ENCODE assay signal across 10 cellular contexts in the genomic region with DNA sequence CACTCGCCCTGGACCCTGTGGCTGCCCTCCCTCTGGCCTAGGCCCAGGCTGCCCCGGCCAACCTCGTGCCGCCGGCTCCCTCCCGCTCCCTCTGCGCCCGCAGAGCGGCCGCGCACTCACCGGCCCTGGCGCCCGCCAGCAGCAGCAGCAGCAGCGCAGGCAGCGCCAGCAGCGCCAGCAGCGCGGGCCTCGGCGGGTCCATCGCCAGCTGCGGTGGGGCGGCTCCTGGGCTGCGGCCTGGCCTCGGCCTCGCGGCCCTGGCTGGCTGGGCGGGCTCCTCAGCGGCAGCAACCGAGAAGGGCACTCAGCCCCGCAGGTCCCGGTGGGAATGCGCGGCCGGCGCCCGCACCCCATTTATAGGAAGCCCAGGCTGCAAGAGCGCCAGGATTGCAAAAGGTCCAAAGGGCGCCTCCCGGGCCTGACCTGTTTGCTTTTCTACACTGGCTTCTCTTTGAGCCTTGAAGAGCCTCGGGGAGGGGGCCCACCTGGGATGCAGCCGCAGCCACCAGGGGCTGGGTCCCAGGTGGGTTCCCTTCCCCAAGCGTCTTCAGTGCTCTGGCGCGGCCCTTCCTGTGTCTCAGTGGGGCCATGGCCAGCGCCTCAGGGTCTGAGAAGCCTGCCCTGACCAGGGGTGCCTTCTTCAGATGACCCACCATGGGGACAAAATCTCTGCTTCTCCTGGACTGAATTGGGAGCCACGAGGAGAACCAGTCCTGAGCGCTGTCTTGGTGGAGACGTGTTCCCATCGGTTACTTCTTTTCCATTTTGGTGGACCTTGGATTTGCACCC. TPM values are rescaled to one million over a fixed set of nuclear protein-coding genes. Genes with fewer than 3 reads are reported as not detected.
DNase-seq lines count a peak whose midpoint lies in the region; TF ChIP-seq lines count a peak whose summit lies in the region.
"Had no signal": no experiment of that assay in that cellular context is flagged by ENCODE, and none has a peak within 500 bp of the region (broad histone marks: within the 10 kb centered on the region; RNA-seq: fewer than 3 reads in every experiment).

APOB (minus strand) TSS at position 330 of the 789 bp plus-strand sequence; CDS start at position 202, 128 bp downstream.

- no peaks in the 10 kb centered on the region for H3K9me3 ChIP-seq in NT2/D1 (ENCODE audit: insufficient read depth, low read length)
- H3K9me3 ChIP-seq in right atrium auricular region, result no peaks in the 10 kb centered on the region
- no peaks in the 10 kb centered on the region for H3K9me3 ChIP-seq in trophoblast cell (ENCODE audit: insufficient read depth, low read depth, low read length)

- no peak within 1 kb of the TSS for H2BK120ac ChIP-seq in trophoblast cell (ENCODE audit: insufficient read depth, low read length, poor library complexity)

- peaks cover 12% of the 10 kb centered on the region for H3K27me3 ChIP-seq in NT2/D1 (ENCODE audit: insufficient read depth, insufficient read length)
- H3K27me3 ChIP-seq in right atrium auricular region, result no peaks in the 10 kb centered on the region
- H3K27me3 ChIP-seq in trophoblast cell (ENCODE audit: insufficient read depth, low read length), result peaks cover 7% of the 10 kb centered on the region

- H3K4ac ChIP-seq in trophoblast cell (ENCODE audit: low read depth, low read length), result no peak within 1 kb of the TSS

- H3K4me2 ChIP-seq in trophoblast cell (ENCODE audit: low read length), result peak within 1 kb of the TSS; percentile 53

- peak within 1 kb of the TSS; percentile 57 for H3K4me3 ChIP-seq in NT2/D1 (ENCODE audit: insufficient read length, low read depth)
- H3K4me3 ChIP-seq in right atrium auricular region, result peak within 1 kb of the TSS; percentile 3 to 24
- H3K4me3 ChIP-seq in trophoblast cell (ENCODE audit: low read depth, low read length), result peak within 1 kb of the TSS; percentile 39

- DNase-seq in Daoy (ENCODE audit: low read depth) (peak; percentile 39), NT2/D1 (ENCODE audit: low read depth, low spot score) (no peak), right atrium auricular region (ENCODE audit: low spot score) (no peak), trophoblast cell (peak; percentile 31 to 57), NCI-H1092 treated with DMSO at 0.1 percent for 48 hours (lab: John Stamatoyannopoulos, UW) (no peak), NCI-H446 (lab: John Stamatoyannopoulos, UW) (no peak), AG08395 (ENCODE audit: low spot score) (no peak), SW480 (ENCODE audit: low spot score) (no peak)
- DNase-seq: activated CD4-positive, alpha-beta memory T cell treated with anti-CD3 and anti-CD28 coated beads, Interleukin-2, amount 10 ng/mL, durations not matched to agents 7 days and 5 days; effector CD4-positive, alpha-beta T cell had no signal

- TF ChIP-seq CTCF in right atrium auricular region (IDR thresholded peaks at IDR 0.05), result no peak

- H2BK12ac ChIP-seq in trophoblast cell (ENCODE audit: low read length), result no peak within 1 kb of the TSS

- H3K4me1 ChIP-seq in NT2/D1 (ENCODE audit: insufficient read depth, insufficient read length) (no peaks in the 10 kb centered on the region), right atrium auricular region (peaks cover 0 to 26% of the 10 kb centered on the region in 2 donors), trophoblast cell (ENCODE audit: control insufficient read depth in 1 of 2, insufficient read depth in 2 of 2, low read length in 2 of 2) (peaks cover 6 to 7% of the 10 kb centered on the region in 2 experiments)

- whole genome bisulfite sequencing in trophoblast cell (ENCODE audit: extremely low coverage, insufficient coverage, insufficient read length), result no CpG with 5 or more reads among the region's 51 CpGs

- no peak within 1 kb of the TSS for H3K18ac ChIP-seq in trophoblast cell (ENCODE audit: low read length)

- H3K27ac ChIP-seq in right atrium auricular region, result peak within 1 kb of the TSS in 1 of 2 donors; percentile 88
- H3K27ac ChIP-seq in trophoblast cell (ENCODE audit: low read depth, low read length), result no peak within 1 kb of the TSS

- no peak within 1 kb of the TSS for H3K23ac ChIP-seq in trophoblast cell (ENCODE audit: low read length)

- no peak within 1 kb of the TSS for H3K14ac ChIP-seq in trophoblast cell (ENCODE audit: low read length)

- no peak within 1 kb of the TSS for H4K91ac ChIP-seq in trophoblast cell (ENCODE audit: low read depth, low read length)

- no peak within 1 kb of the TSS for H2BK5ac ChIP-seq in trophoblast cell (ENCODE audit: low read depth, low read length, poor library complexity)

- H3K9ac ChIP-seq in NT2/D1 (ENCODE audit: insufficient read length, low read depth), result peak within 1 kb of the TSS; percentile 77
- no peak within 1 kb of the TSS for H3K9ac ChIP-seq in trophoblast cell (ENCODE audit: low read length)

- H3K36me3 ChIP-seq in NT2/D1 (ENCODE audit: insufficient read depth, insufficient read length, low read length) (no peaks in the 10 kb centered on the region), right atrium auricular region (no peaks in the 10 kb centered on the region), trophoblast cell (ENCODE audit: control insufficient read depth in 1 of 2, insufficient read depth in 2 of 2, low read length in 2 of 2) (no peaks in the 10 kb centered on the region)

- H2AK5ac ChIP-seq in trophoblast cell (ENCODE audit: low read length), result no peak within 1 kb of the TSS

- peak within 1 kb of the TSS; percentile 43 for H4K8ac ChIP-seq in trophoblast cell (ENCODE audit: low read depth, low read length)

- H3K79me2 ChIP-seq in trophoblast cell (ENCODE audit: control insufficient read depth, insufficient read depth, low read length, poor library complexity), result no peaks in the 10 kb centered on the region

- H3K79me1 ChIP-seq in trophoblast cell (ENCODE audit: low read length), result no peaks in the 10 kb centered on the region

- H4K12ac ChIP-seq in trophoblast cell (ENCODE audit: low read depth, low read length), result no peak within 1 kb of the TSS

- peak within 1 kb of the TSS; percentile 30 for H2AFZ ChIP-seq in trophoblast cell (ENCODE audit: insufficient read depth, low read length, poor library complexity)

RNA-seq across cellular contexts. Expression of gene APOB, which starts in this region (rescaled TPM):
- total RNA-seq in Daoy (2014; rRNA removed; shearing (Covaris generic)), result not detected in 2 replicates
- 10 to 100 TPM; 20.1 to 45.3 TPM for total RNA-seq in right atrium auricular region
- polyA plus RNA-seq in trophoblast cell (2013), result 0.01 and 0.03 TPM in 2 replicates
- total RNA-seq: activated CD4-positive, alpha-beta memory T cell treated with anti-CD3 and anti-CD28 coated beads, Interleukin-2, amount 10 ng/mL, durations not matched to agents 7 days and 5 days had no signal

Comparison
In these comparisons a context has a peak if more than half of its experiments do, and no peak if none do; other contexts are left out.
1. RNA of gene APOB (total RNA-seq): 20.1 to 45.3 TPM in right atrium auricular region; not detected in Daoy; every median in the first group is over 10 times any median in the second.
2. Peak in DNase-seq in Daoy; RNA of the gene not detected or under 1 TPM.
3. DNase-seq: peak in trophoblast cell (2 of 2); none in NT2/D1 (single experiment), right atrium auricular region (single experiment), NCI-H1092 treated with DMSO at 0.1 percent for 48 hours (single experiment), NCI-H446 (0 of 2), AG08395 (single experiment) and SW480 (single experiment).
4. Peak in every context shown above with its lines, with median percentiles within 50 percentile points of each other: H3K4me3 ChIP-seq.